ENCODE assay signal across 9 cellular contexts in genomic region chrY:12904618-12905519, GRCh38. TPM values are rescaled to one million over a fixed set of nuclear protein-coding genes. Genes with fewer than 3 reads are reported as not detected.
A peak's percentile ranks its signal among the peaks of the same experiment; 100 is the strongest.
DNase-seq lines count a peak whose midpoint lies in the region; ATAC-seq, FAIRE-seq and TF ChIP-seq lines count a peak whose summit lies in the region.
"Had no signal": no experiment of that assay in that cellular context is flagged by ENCODE, and none has a peak within 500 bp of the region (broad histone marks: within the 10 kb centered on the region; RNA-seq: fewer than 3 reads in every experiment).

DDX3Y (plus strand) TSS chrY:12904868; CDS start chrY:12904937, 69 bp downstream.

- peak; percentile 91 for TF ChIP-seq POLR2A in GM12891 (IDR thresholded peaks at IDR 0.05; ENCODE audit: low read depth, low read length)

- DNase-seq in GM12891 (ENCODE audit: insufficient read length, low spot score) (peak; percentile 51), HS-27A (ENCODE audit: low read depth) (peak; percentile 72), foreskin melanocyte (peak; percentile 83), OCI-M2 (lab: John Stamatoyannopoulos, UW; ENCODE audit: unreplicated experiment) (no peak), amniotic stem cell (lab: John Stamatoyannopoulos, UW) (no peak)
- DNase-seq in activated CD4-positive, alpha-beta T cell treated with anti-CD3 and anti-CD28 coated beads for 48 hours: peak; percentile 87
- DNase-seq in stimulated activated CD4-positive, alpha-beta T cell treated with anti-CD3 and anti-CD28 coated beads, Interleukin-12 subunit alpha, Interleukin-12 subunit beta, amount 100 ng/mL, for 24 hours (ENCODE audit: low read depth in 2 of 2): peak; percentile 66 to 74

- ATAC-seq in GM21576 (IDR thresholded peaks at IDR 0.05; ENCODE audit: unreplicated experiment): no peak

- FAIRE-seq in GM12891 (lab: Jason Lieb, UNC): peak; percentile 99

TF ChIP-seq in GM12891, 5 proteins besides CTCF, POLR2A, EP300 and RAD21:
- TF ChIP-seq POLR2AphosphoS5 (IDR thresholded peaks at IDR 0.05; ENCODE audit: low read depth, low read length) (peak; percentile 67; the same call in 1 of the 2 replicates), PAX5 (IDR thresholded peaks at IDR 0.05; ENCODE audit: insufficient read depth, low read length, severe bottlenecking) (no peak), SPI1 (IDR thresholded peaks at IDR 0.05; ENCODE audit: low read depth, low read length) (peak; percentile 66), TAF1 (IDR thresholded peaks at IDR 0.05; ENCODE audit: low read depth, low read length) (peak; percentile 49; the same call in 1 of the 2 replicates), POU2F2 (IDR thresholded peaks at IDR 0.05; ENCODE audit: low read depth, low read length) (peak; percentile 78)

RNA-seq across cellular contexts. Expression of gene DDX3Y, which starts in this region (rescaled TPM):
- polyA plus RNA-seq in GM12891 (2012; ENCODE audit: low read depth, missing spikeins): 105 TPM
- polyA plus RNA-seq: IgD-negative memory B cell had no signal

Comparison
In these comparisons a context has a peak if more than half of its experiments do, and no peak if none do; other contexts are left out.
1. DNase-seq: peak in GM12891 (single experiment), HS-27A (single experiment), activated CD4-positive, alpha-beta T cell treated with anti-CD3 and anti-CD28 coated beads for 48 hours (single experiment), foreskin melanocyte (single experiment) and stimulated activated CD4-positive, alpha-beta T cell treated with anti-CD3 and anti-CD28 coated beads, Interleukin-12 subunit alpha, Interleukin-12 subunit beta, amount 100 ng/mL, for 24 hours (2 of 2); none in OCI-M2 (single experiment) and amniotic stem cell (single experiment).